18 cellular contexts compared by ENCODE assay signal in genomic region chr19:4430760-4431159, GRCh38. TPM values are rescaled to one million over a fixed set of nuclear protein-coding genes. Genes with fewer than 3 reads are reported as not detected.
DNase-seq lines count a peak whose midpoint lies in the region; ATAC-seq, FAIRE-seq and TF ChIP-seq lines count a peak whose summit lies in the region.
"Had no signal": no experiment of that assay in that cellular context is flagged by ENCODE, and none has a peak within 500 bp of the region (broad histone marks: within the 10 kb centered on the region; RNA-seq: fewer than 3 reads in every experiment).

No MANE protein-coding gene starts in this region.

- H3K36me3 Mint-ChIP-seq in endodermal cell (ENCODE audit: low read depth): peaks cover 78% of the 10 kb centered on the region

- ATAC-seq in HG02938 (IDR thresholded peaks at IDR 0.05; ENCODE audit: unreplicated experiment): no peak
- ATAC-seq in HG03139 (IDR thresholded peaks at IDR 0.05; ENCODE audit: unreplicated experiment): no peak

- WGBS in endodermal cell (ENCODE audit: insufficient coverage in 1 of 2, insufficient read length in 1 of 2), 2 experiments: 94 to 96% methylated on average over 9 to 12 of the region's 12 CpGs

- no peak for TF ChIP-seq CTCF in endodermal cell (conservative IDR thresholded peaks at IDR 0.05)

- no peaks in the 10 kb centered on the region for H3K27me3 ChIP-seq in endodermal cell (ENCODE audit: control insufficient read depth, insufficient read depth, low read length, poor library complexity, severe bottlenecking)
- H3K27me3 ChIP-seq: ascending aorta, heart left ventricle had no signal

- H3K36me3 ChIP-seq in endodermal cell (ENCODE audit: control insufficient read depth, insufficient read depth, low read length): peaks cover 65% of the 10 kb centered on the region
- H3K36me3 ChIP-seq: thoracic aorta had no signal

- H3K27ac Mint-ChIP-seq in endodermal cell: no peak overlapping the region

- H3K9me3 ChIP-seq in endodermal cell (ENCODE audit: control insufficient read depth, low read length): peaks cover 5% of the 10 kb centered on the region
- H3K9me3 ChIP-seq: ascending aorta, heart left ventricle, thoracic aorta had no signal

- no peak overlapping the region for H3K4me3 Mint-ChIP-seq in endodermal cell

- peak; percentile 80 to 85 for DNase-seq in AML-193 (lab: John Stamatoyannopoulos, UW)
- no peak for DNase-seq in GM18507 (ENCODE audit: extremely low spot score, insufficient read length, low read depth)
- peak; percentile 63 for DNase-seq in SKM-1 treated with dmso at 0.1 percent for 144 hours (lab: John Stamatoyannopoulos, UW; ENCODE audit: unreplicated experiment)
- peak; percentile 80 for DNase-seq in medulla oblongata (ENCODE audit: extremely low spot score)
- no peak for DNase-seq in endodermal cell
- no peak for DNase-seq in NCI-H2171 (lab: John Stamatoyannopoulos, UW)
- DNase-seq: activated gamma-delta T cell treated with Interleukin-2 at 50 U/mL for 16 hours, Calu3, kidney, NCI-H1105, NCI-H226 had no signal

- no peak overlapping the region for H3K9ac ChIP-seq in endodermal cell (ENCODE audit: extremely low read depth, low read length, poor library complexity, severe bottlenecking)

- H3K4me3 ChIP-seq in endodermal cell (ENCODE audit: low read length): no peak overlapping the region
- H3K4me3 ChIP-seq: ascending aorta, heart left ventricle, thoracic aorta had no signal

- no peaks in the 10 kb centered on the region for H3K9me3 Mint-ChIP-seq in endodermal cell

- H3K27me3 Mint-ChIP-seq in endodermal cell (ENCODE audit: insufficient read depth): no peaks in the 10 kb centered on the region

- FAIRE-seq in GM18507 (lab: Jason Lieb, UNC): peak; percentile 29
- FAIRE-seq: colon, H1, kidney had no signal

- no peaks in the 10 kb centered on the region for H3K4me1 Mint-ChIP-seq in endodermal cell

- no peak overlapping the region for H3K27ac ChIP-seq in endodermal cell (ENCODE audit: low read depth, low read length)
- H3K27ac ChIP-seq: ascending aorta, thoracic aorta had no signal

- H3K4me1 ChIP-seq in endodermal cell (ENCODE audit: control insufficient read depth, insufficient read depth, low read length): no peaks in the 10 kb centered on the region
- H3K4me1 ChIP-seq: ascending aorta had no signal

RNA-seq across cellular contexts. Expression of gene UBXN6, which starts 26.8 kb away (rescaled TPM):
- 10 to 100 TPM; 31.2 to 36.9 TPM for total RNA-seq in endodermal cell
- 37.4 TPM for polyA plus RNA-seq in endodermal cell (2013, experiment 1 of 2)
- polyA plus RNA-seq in endodermal cell (2013, experiment 2 of 2): 37.1 TPM

RNA-seq across cellular contexts. Expression of gene CHAF1A, which starts 28.3 kb away (rescaled TPM):
- 10 to 100 TPM; 70.7 to 76.9 TPM for total RNA-seq in endodermal cell
- polyA plus RNA-seq in endodermal cell (2013, experiment 1 of 2): 48.1 TPM
- polyA plus RNA-seq in endodermal cell (2013, experiment 2 of 2): 46.4 TPM

RNA-seq across cellular contexts. Expression of gene SH3GL1, which starts 30.4 kb away (rescaled TPM):
- total RNA-seq in endodermal cell: 10 to 100 TPM; 76.8 to 77.0 TPM
- 76.9 TPM for polyA plus RNA-seq in endodermal cell (2013, experiment 1 of 2)
- 77.1 TPM for polyA plus RNA-seq in endodermal cell (2013, experiment 2 of 2)

RNA-seq across cellular contexts. Expression of gene HDGFL2, which starts 41.3 kb away (rescaled TPM):
- total RNA-seq in endodermal cell: 100 to 1,000 TPM; 117 TPM
- 91.6 TPM for polyA plus RNA-seq in endodermal cell (2013, experiment 1 of 2)
- 89.8 TPM for polyA plus RNA-seq in endodermal cell (2013, experiment 2 of 2)

Comparison
In these comparisons a context has a peak if more than half of its experiments do, and no peak if none do; other contexts are left out.
1. DNase-seq: peak in AML-193 (2 of 2), SKM-1 treated with dmso at 0.1 percent for 144 hours (single experiment) and medulla oblongata (single experiment); none in GM18507 (single experiment), endodermal cell (single experiment) and NCI-H2171 (single experiment).